ENCODE assay signal across 1 cellular context in the genomic region with DNA sequence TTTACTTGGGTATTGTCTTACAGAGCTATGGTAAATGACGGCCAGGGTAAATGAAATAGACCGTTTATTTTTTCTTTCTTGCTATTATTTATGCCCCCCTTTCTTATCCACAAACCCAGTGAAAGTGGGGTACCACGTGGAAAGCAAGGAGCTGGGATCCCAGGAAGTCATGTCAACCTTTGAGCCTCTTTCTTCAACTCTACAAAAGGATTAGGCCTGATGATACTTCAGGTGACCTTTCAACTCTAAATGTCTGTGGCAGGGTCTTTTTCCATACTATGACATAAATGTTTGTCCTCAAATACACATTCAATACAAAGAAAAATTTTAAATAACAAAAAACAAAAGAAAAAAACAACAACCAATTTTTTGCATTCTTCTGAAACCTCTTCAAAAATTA.
A peak's percentile ranks its signal among the peaks of the same experiment; 100 is the strongest.
TF ChIP-seq lines count a peak whose summit lies in the region.

No MANE protein-coding gene starts in this region.

TF ChIP-seq in K562, 482 proteins besides CTCF, POLR2A, EP300 and RAD21 (continued from another document and continues in another):
- TF ChIP-seq, protein P1, sequence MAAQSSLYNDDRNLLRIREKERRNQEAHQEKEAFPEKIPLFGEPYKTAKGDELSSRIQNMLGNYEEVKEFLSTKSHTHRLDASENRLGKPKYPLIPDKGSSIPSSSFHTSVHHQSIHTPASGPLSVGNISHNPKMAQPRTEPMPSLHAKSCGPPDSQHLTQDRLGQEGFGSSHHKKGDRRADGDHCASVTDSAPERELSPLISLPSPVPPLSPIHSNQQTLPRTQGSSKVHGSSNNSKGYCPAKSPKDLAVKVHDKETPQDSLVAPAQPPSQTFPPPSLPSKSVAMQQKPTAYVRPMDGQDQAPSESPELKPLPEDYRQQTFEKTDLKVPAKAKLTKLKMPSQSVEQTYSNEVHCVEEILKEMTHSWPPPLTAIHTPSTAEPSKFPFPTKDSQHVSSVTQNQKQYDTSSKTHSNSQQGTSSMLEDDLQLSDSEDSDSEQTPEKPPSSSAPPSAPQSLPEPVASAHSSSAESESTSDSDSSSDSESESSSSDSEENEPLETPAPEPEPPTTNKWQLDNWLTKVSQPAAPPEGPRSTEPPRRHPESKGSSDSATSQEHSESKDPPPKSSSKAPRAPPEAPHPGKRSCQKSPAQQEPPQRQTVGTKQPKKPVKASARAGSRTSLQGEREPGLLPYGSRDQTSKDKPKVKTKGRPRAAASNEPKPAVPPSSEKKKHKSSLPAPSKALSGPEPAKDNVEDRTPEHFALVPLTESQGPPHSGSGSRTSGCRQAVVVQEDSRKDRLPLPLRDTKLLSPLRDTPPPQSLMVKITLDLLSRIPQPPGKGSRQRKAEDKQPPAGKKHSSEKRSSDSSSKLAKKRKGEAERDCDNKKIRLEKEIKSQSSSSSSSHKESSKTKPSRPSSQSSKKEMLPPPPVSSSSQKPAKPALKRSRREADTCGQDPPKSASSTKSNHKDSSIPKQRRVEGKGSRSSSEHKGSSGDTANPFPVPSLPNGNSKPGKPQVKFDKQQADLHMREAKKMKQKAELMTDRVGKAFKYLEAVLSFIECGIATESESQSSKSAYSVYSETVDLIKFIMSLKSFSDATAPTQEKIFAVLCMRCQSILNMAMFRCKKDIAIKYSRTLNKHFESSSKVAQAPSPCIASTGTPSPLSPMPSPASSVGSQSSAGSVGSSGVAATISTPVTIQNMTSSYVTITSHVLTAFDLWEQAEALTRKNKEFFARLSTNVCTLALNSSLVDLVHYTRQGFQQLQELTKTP (IDR thresholded peaks at IDR 0.05; ENCODE audit: low read depth in 1 of 2, partially characterized antibody in 2 of 2): no peak
- TF ChIP-seq, protein P2, sequence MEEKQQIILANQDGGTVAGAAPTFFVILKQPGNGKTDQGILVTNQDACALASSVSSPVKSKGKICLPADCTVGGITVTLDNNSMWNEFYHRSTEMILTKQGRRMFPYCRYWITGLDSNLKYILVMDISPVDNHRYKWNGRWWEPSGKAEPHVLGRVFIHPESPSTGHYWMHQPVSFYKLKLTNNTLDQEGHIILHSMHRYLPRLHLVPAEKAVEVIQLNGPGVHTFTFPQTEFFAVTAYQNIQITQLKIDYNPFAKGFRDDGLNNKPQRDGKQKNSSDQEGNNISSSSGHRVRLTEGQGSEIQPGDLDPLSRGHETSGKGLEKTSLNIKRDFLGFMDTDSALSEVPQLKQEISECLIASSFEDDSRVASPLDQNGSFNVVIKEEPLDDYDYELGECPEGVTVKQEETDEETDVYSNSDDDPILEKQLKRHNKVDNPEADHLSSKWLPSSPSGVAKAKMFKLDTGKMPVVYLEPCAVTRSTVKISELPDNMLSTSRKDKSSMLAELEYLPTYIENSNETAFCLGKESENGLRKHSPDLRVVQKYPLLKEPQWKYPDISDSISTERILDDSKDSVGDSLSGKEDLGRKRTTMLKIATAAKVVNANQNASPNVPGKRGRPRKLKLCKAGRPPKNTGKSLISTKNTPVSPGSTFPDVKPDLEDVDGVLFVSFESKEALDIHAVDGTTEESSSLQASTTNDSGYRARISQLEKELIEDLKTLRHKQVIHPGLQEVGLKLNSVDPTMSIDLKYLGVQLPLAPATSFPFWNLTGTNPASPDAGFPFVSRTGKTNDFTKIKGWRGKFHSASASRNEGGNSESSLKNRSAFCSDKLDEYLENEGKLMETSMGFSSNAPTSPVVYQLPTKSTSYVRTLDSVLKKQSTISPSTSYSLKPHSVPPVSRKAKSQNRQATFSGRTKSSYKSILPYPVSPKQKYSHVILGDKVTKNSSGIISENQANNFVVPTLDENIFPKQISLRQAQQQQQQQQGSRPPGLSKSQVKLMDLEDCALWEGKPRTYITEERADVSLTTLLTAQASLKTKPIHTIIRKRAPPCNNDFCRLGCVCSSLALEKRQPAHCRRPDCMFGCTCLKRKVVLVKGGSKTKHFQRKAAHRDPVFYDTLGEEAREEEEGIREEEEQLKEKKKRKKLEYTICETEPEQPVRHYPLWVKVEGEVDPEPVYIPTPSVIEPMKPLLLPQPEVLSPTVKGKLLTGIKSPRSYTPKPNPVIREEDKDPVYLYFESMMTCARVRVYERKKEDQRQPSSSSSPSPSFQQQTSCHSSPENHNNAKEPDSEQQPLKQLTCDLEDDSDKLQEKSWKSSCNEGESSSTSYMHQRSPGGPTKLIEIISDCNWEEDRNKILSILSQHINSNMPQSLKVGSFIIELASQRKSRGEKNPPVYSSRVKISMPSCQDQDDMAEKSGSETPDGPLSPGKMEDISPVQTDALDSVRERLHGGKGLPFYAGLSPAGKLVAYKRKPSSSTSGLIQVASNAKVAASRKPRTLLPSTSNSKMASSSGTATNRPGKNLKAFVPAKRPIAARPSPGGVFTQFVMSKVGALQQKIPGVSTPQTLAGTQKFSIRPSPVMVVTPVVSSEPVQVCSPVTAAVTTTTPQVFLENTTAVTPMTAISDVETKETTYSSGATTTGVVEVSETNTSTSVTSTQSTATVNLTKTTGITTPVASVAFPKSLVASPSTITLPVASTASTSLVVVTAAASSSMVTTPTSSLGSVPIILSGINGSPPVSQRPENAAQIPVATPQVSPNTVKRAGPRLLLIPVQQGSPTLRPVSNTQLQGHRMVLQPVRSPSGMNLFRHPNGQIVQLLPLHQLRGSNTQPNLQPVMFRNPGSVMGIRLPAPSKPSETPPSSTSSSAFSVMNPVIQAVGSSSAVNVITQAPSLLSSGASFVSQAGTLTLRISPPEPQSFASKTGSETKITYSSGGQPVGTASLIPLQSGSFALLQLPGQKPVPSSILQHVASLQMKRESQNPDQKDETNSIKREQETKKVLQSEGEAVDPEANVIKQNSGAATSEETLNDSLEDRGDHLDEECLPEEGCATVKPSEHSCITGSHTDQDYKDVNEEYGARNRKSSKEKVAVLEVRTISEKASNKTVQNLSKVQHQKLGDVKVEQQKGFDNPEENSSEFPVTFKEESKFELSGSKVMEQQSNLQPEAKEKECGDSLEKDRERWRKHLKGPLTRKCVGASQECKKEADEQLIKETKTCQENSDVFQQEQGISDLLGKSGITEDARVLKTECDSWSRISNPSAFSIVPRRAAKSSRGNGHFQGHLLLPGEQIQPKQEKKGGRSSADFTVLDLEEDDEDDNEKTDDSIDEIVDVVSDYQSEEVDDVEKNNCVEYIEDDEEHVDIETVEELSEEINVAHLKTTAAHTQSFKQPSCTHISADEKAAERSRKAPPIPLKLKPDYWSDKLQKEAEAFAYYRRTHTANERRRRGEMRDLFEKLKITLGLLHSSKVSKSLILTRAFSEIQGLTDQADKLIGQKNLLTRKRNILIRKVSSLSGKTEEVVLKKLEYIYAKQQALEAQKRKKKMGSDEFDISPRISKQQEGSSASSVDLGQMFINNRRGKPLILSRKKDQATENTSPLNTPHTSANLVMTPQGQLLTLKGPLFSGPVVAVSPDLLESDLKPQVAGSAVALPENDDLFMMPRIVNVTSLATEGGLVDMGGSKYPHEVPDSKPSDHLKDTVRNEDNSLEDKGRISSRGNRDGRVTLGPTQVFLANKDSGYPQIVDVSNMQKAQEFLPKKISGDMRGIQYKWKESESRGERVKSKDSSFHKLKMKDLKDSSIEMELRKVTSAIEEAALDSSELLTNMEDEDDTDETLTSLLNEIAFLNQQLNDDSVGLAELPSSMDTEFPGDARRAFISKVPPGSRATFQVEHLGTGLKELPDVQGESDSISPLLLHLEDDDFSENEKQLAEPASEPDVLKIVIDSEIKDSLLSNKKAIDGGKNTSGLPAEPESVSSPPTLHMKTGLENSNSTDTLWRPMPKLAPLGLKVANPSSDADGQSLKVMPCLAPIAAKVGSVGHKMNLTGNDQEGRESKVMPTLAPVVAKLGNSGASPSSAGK (IDR thresholded peaks at IDR 0.05): peak; percentile 17; the same call in 1 of the 2 replicates
- TF ChIP-seq, protein P3, sequence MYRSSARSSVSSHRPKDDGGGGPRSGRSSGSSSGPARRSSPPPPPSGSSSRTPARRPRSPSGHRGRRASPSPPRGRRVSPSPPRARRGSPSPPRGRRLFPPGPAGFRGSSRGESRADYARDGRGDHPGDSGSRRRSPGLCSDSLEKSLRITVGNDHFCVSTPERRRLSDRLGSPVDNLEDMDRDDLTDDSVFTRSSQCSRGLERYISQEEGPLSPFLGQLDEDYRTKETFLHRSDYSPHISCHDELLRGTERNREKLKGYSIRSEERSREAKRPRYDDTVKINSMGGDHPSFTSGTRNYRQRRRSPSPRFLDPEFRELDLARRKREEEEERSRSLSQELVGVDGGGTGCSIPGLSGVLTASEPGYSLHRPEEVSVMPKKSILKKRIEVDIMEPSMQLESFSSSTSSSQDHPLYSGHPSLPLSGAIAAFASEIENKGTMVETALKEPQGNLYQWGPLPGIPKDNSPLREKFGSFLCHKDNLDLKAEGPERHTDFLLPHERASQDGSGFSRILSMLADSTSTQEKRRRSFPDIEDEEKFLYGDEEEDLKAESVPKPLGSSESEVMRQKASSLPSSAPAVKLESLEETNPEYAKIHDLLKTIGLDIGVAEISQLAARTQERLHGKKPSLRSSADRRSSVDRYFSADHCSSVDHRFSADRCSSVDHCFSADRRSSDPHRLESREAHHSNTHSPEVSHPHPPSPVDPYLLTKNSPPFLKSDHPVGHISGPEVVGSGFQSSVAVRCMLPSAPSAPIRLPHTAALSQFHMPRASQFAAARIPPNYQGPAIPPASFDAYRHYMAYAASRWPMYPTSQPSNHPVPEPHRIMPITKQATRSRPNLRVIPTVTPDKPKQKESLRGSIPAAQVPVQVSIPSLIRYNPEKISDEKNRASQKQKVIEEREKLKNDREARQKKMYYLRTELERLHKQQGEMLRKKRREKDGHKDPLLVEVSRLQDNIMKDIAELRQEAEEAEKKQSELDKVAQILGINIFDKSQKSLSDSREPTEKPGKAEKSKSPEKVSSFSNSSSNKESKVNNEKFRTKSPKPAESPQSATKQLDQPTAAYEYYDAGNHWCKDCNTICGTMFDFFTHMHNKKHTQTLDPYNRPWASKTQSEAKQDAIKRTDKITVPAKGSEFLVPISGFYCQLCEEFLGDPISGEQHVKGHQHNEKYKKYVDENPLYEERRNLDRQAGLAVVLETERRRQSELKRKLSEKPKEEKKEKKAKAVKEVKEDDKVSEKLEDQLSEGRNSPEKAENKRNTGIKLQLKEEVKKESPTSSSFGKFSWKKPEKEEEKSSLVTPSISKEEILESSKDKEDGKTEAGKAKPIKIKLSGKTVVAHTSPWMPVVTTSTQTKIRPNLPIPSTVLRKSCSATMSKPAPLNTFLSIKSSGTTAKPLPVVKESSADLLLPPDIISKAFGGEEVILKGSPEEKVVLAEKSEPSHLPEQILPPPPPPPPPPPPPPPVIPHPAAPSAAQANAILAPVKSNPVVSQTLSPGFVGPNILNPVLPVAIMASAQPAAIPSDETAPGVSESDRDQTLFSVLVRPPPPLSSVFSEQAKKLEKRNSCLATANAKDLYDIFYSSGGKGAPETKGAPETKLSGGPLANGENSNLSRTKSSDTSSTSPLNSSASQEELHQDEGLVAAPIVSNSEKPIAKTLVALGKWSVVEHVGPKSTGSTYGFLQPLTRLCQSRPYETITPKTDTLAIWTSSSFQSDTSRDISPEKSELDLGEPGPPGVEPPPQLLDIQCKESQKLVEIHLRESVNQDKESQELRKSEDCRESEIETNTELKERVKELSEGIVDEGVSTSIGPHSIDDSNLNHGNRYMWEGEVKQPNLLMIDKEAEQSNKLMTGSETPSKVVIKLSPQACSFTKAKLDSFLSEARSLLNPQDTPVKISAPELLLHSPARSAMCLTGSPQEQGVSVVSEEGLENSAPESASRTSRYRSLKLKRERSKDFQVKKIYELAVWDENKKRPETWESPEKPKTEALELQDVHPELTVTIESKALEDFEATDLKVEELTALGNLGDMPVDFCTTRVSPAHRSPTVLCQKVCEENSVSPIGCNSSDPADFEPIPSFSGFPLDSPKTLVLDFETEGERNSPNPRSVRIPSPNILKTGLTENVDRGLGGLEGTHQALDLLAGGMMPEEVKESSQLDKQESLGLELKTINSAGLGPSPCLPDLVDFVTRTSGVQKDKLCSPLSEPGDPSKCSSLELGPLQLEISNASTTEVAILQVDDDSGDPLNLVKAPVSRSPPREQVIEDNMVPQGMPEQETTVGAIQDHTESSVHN (IDR thresholded peaks at IDR 0.05; ENCODE audit: borderline replicate concordance in 1 of 2, low read depth in 1 of 2): no peak
- TF ChIP-seq NFE2 (IDR thresholded peaks at IDR 0.05; ENCODE audit: low read depth) (no peak), ZNF175 (CRISPR knock-in tag; IDR thresholded peaks at IDR 0.05; ENCODE audit: low read depth) (no peak), RB1 (IDR thresholded peaks at IDR 0.05; ENCODE audit: low read depth) (no peak), NCOA4 (IDR thresholded peaks at IDR 0.05; ENCODE audit: partially characterized antibody) (no peak), XRCC3 (IDR thresholded peaks at IDR 0.05) (no peak), HNRNPL (IDR thresholded peaks at IDR 0.05; ENCODE audit: low read depth, low read length) (no peak), GTF2E2 (tag; IDR thresholded peaks at IDR 0.05) (peak; percentile 47; the same call in 1 of the 2 replicates), COPS2 (conservative IDR thresholded peaks at IDR 0.05) (no peak), NR2C1 (IDR thresholded peaks at IDR 0.05) (peak; percentile 77), NR2C1 (tag; IDR thresholded peaks at IDR 0.05) (peak; percentile 70), FOXK2 (conservative IDR thresholded peaks at IDR 0.05 in 1 of 2, IDR thresholded peaks at IDR 0.05 in 1 of 2; ENCODE audit: low read depth in 2 of 2) (no peak), CHD4 (IDR thresholded peaks at IDR 0.05; ENCODE audit: insufficient read depth, insufficient replicate concordance, low read depth, low read length, poor library complexity, severe bottlenecking) (no peak), CXXC5 (CRISPR knock-in tag; IDR thresholded peaks at IDR 0.05) (no peak)
- TF ChIP-seq, protein P4, sequence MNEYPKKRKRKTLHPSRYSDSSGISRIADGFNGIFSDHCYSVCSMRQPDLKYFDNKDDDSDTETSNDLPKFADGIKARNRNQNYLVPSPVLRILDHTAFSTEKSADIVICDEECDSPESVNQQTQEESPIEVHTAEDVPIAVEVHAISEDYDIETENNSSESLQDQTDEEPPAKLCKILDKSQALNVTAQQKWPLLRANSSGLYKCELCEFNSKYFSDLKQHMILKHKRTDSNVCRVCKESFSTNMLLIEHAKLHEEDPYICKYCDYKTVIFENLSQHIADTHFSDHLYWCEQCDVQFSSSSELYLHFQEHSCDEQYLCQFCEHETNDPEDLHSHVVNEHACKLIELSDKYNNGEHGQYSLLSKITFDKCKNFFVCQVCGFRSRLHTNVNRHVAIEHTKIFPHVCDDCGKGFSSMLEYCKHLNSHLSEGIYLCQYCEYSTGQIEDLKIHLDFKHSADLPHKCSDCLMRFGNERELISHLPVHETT (CRISPR knock-in tag; conservative IDR thresholded peaks at IDR 0.05 in 1 of 2, IDR thresholded peaks at IDR 0.05 in 1 of 2): no peak
- TF ChIP-seq, protein P5, sequence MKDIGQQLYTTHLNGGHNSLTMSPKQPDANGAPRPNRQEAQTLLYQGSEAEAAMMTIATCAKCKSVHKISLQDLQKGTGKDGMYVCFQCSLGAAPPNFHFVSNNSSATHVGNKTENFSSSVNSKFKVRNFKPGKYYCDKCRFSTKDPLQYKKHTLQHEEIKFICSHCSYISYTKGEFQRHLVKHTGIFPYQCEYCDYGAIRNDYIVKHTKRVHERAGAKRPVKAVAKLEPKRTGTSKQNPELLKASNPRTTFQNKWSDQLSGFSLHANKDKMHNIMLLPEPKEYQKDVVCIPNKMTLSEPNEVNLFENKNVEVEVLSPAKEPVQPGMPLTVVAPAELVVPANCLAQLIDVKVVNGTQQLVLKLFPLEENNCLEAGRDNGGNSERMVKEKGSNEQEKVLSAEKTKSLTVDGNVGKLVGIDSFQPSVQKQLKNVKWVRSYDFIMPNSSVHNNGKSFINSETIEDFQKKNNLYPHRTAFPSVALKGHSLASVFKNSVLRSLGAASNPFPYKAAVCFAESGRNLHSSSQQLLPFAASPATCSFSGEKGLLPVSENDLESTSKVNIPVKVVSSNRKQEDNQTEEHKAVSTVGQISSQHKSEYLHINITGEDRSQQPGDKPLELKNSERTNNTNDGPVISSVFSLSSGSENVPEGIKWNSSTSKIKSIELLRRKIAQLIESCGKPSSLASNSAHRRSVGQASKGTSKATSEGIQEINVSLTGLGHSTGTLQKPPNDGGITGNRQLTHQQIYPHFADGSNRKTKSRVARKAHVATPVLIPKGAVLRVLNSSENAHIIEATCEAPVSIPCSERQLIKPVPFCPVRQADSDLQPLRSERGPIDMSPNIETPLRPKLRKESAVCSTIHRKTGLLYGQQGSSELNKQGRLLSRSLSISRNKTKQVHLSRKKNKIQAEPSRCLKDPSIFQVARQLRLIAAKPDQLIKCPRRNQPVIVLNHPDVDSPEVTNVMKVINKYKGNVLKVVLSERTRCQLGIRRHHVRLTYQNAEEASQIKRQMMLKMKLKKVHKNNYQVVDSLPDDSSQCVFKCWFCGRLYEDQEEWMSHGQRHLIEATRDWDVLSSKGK (CRISPR knock-in tag; IDR thresholded peaks at IDR 0.05): no peak
